ENCODE assay signal across 16 cellular contexts in genomic region chr4:126777649-126778048, GRCh38.
DNase-seq lines count a peak whose midpoint lies in the region; ATAC-seq, FAIRE-seq and TF ChIP-seq lines count a peak whose summit lies in the region.
"Had no signal": no experiment of that assay in that cellular context is flagged by ENCODE, and none has a peak within 500 bp of the region (broad histone marks: within the 10 kb centered on the region; RNA-seq: fewer than 3 reads in every experiment).

No MANE protein-coding gene starts in this region.

- no peaks in the 10 kb centered on the region for H3K36me3 ChIP-seq in breast epithelium
- no peaks in the 10 kb centered on the region for H3K36me3 ChIP-seq in astrocyte (ENCODE audit: insufficient read depth, low read length)

- BruUV-seq in MCF 10A (replicated peaks; lab: Mats Ljungman, UMichigan): no TSS peak

- no peak for ATAC-seq in GM18505 (IDR thresholded peaks at IDR 0.05; ENCODE audit: unreplicated experiment)
- no peak for ATAC-seq in activated T-cell treated with anti-CD3 and anti-CD28 coated beads, Interleukin-2, amount 50 U/mL, for 72 hours (replicated peaks in 1 of 2)
- ATAC-seq: activated CD8-positive, alpha-beta T cell treated with anti-CD3 and anti-CD28 coated beads, Interleukin-2, amount 10 ng/mL, durations not matched to agents 7 days and 5 days had no signal

- no peak for DNase-seq in MCF 10A (ENCODE audit: unreplicated experiment)
- no peak for DNase-seq in breast epithelium (ENCODE audit: low spot score in 2 of 2)
- peak; percentile 83 for DNase-seq in astrocyte (ENCODE audit: low read depth)
- peak; percentile 44 for DNase-seq in fibroblast of pulmonary artery (ENCODE audit: low read depth)
- DNase-seq in activated gamma-delta T cell treated with Interleukin-2 at 50 U/mL for 16 hours: no peak
- DNase-seq in NCI-H2081 (lab: John Stamatoyannopoulos, UW): no peak
- DNase-seq in activated T-cell treated with anti-CD3 and anti-CD28 coated beads, Interleukin-2, amount 50 U/mL, for 72 hours: no peak
- DNase-seq: activated CD8-positive, alpha-beta T cell treated with anti-CD3 and anti-CD28 coated beads, Interleukin-2, amount 10 ng/mL, durations not matched to agents 7 days and 5 days; Caco-2; MM.1S had no signal

- peak; percentile 5 for FAIRE-seq in astrocyte (lab: Jason Lieb, UNC)
- FAIRE-seq: endometrium had no signal

- H3K4me3 ChIP-seq in breast epithelium (no peak overlapping the region), astrocyte (ENCODE audit: insufficient read depth, low read depth, low read length) (peak overlapping the region; percentile 27), fibroblast of pulmonary artery (replicated peaks; ENCODE audit: low read depth, low read length) (no peak overlapping the region)
- H3K4me3 ChIP-seq: lung had no signal

- H3K27me3 Mint-ChIP-seq in MCF 10A (ENCODE audit: insufficient read depth, unreplicated experiment) (no peaks in the 10 kb centered on the region), astrocyte (ENCODE audit: low read depth, unreplicated experiment) (no peaks in the 10 kb centered on the region)
- no peaks in the 10 kb centered on the region for H3K27me3 Mint-ChIP-seq in activated T-cell treated with anti-CD3 and anti-CD28 coated beads, Interleukin-2, amount 50 U/mL, for 72 hours (ENCODE audit: low read depth)
- H3K27me3 Mint-ChIP-seq: brain had no signal

- H3K4me1 Mint-ChIP-seq in MCF 10A (ENCODE audit: insufficient read depth, unreplicated experiment) (peaks cover 19% of the 10 kb centered on the region), astrocyte (ENCODE audit: low read depth, unreplicated experiment) (peaks cover 13% of the 10 kb centered on the region)
- H3K4me1 Mint-ChIP-seq in activated T-cell treated with anti-CD3 and anti-CD28 coated beads, Interleukin-2, amount 50 U/mL, for 72 hours (ENCODE audit: low read depth): no peaks in the 10 kb centered on the region
- H3K4me1 Mint-ChIP-seq: brain had no signal

- TF ChIP-seq POLR2A in breast epithelium (IDR thresholded peaks at IDR 0.05) (no peak), GM18505 (IDR thresholded peaks at IDR 0.05; ENCODE audit: borderline replicate concordance, extremely low read depth, insufficient read depth, insufficient read length) (no peak)

- H3K27ac ChIP-seq in breast epithelium (no peak overlapping the region), astrocyte (ENCODE audit: low read depth, low read length) (peak overlapping the region; percentile 87)
- H3K27ac ChIP-seq: 22Rv1 had no signal

- H3K4me3 Mint-ChIP-seq in MCF 10A (ENCODE audit: unreplicated experiment) (no peak overlapping the region), astrocyte (ENCODE audit: unreplicated experiment) (no peak overlapping the region)
- no peak overlapping the region for H3K4me3 Mint-ChIP-seq in activated T-cell treated with anti-CD3 and anti-CD28 coated beads, Interleukin-2, amount 50 U/mL, for 72 hours
- H3K4me3 Mint-ChIP-seq: activated CD8-positive, alpha-beta T cell treated with anti-CD3 and anti-CD28 coated beads, Interleukin-2, amount 10 ng/mL, durations not matched to agents 7 days and 5 days; brain had no signal

- H3K27ac Mint-ChIP-seq in MCF 10A (ENCODE audit: low read depth, unreplicated experiment): peak overlapping the region; percentile 70
- H3K27ac Mint-ChIP-seq in astrocyte (ENCODE audit: unreplicated experiment): peak overlapping the region; percentile 84
- H3K27ac Mint-ChIP-seq in activated T-cell treated with anti-CD3 and anti-CD28 coated beads, Interleukin-2, amount 50 U/mL, for 72 hours: no peak overlapping the region
- H3K27ac Mint-ChIP-seq: activated CD8-positive, alpha-beta T cell treated with anti-CD3 and anti-CD28 coated beads, Interleukin-2, amount 10 ng/mL, durations not matched to agents 7 days and 5 days; activated T-helper 2 cell treated with anti-CD3 and anti-CD28 coated beads, Interferon-gamma antibody, Interleukin-2, Interleukin-4, amounts not matched to agents 10 μg/mL and 5 μg/mL and 100 μg/mL, durations not matched to agents 14 hours and 24 hours and 36 hours; brain had no signal

- peak overlapping the region; percentile 57 for H3K9ac ChIP-seq in astrocyte (ENCODE audit: low read length)

- no peaks in the 10 kb centered on the region for H4K20me1 ChIP-seq in astrocyte (ENCODE audit: insufficient read depth, low read length)

- H3K4me1 ChIP-seq in breast epithelium: no peaks in the 10 kb centered on the region
- peaks cover 11% of the 10 kb centered on the region for H3K4me1 ChIP-seq in astrocyte (ENCODE audit: insufficient read depth, low read length)
- H3K4me1 ChIP-seq: Caco-2 had no signal

- H3K36me3 Mint-ChIP-seq in MCF 10A (ENCODE audit: insufficient read depth, unreplicated experiment): no peaks in the 10 kb centered on the region
- H3K36me3 Mint-ChIP-seq in astrocyte (ENCODE audit: low read depth, unreplicated experiment): no peaks in the 10 kb centered on the region
- no peaks in the 10 kb centered on the region for H3K36me3 Mint-ChIP-seq in activated T-cell treated with anti-CD3 and anti-CD28 coated beads, Interleukin-2, amount 50 U/mL, for 72 hours (ENCODE audit: insufficient read depth in 2 of 2)
- H3K36me3 Mint-ChIP-seq: brain had no signal

- H2AFZ ChIP-seq in astrocyte (ENCODE audit: low read depth, low read length): no peak overlapping the region

- H3K4me2 ChIP-seq in astrocyte (ENCODE audit: low read length): peak overlapping the region; percentile 68

- CTCF ChIA-PET in MCF 10A (lab: Yijun Ruan, JAX): no interaction called here

- H3K9me3 Mint-ChIP-seq in MCF 10A (ENCODE audit: unreplicated experiment) (no peaks in the 10 kb centered on the region), astrocyte (ENCODE audit: unreplicated experiment) (no peaks in the 10 kb centered on the region)
- peaks cover 3 to 4% of the 10 kb centered on the region in 2 donors for H3K9me3 Mint-ChIP-seq in activated T-cell treated with anti-CD3 and anti-CD28 coated beads, Interleukin-2, amount 50 U/mL, for 72 hours

- H3K79me2 ChIP-seq in astrocyte (ENCODE audit: insufficient read depth, low read length): no peaks in the 10 kb centered on the region

- no peak for TF ChIP-seq CTCF in MCF 10A (IDR thresholded peaks at IDR 0.05; ENCODE audit: unreplicated experiment)
- TF ChIP-seq CTCF in breast epithelium (IDR thresholded peaks at IDR 0.05): no peak
- no peak for TF ChIP-seq CTCF in astrocyte (IDR thresholded peaks at IDR 0.05; ENCODE audit: insufficient read depth, low read depth, low read length)
- no peak for TF ChIP-seq CTCF in fibroblast of pulmonary artery (IDR thresholded peaks at IDR 0.05; ENCODE audit: low read length, missing control alignments)

- H3K27me3 ChIP-seq in breast epithelium (no peaks in the 10 kb centered on the region), astrocyte (ENCODE audit: insufficient read depth, low read length) (no peaks in the 10 kb centered on the region)

- intact Hi-C loops in MCF 10A (cut with micrococcal nuclease): no loop called here
- intact Hi-C loops in breast epithelium (cut with DNase I; ENCODE audit: low total_unique reads): loop anchor here (10.0 kb wide), 1 partner anchor 1117 kb away; no protein-coding TSS in a partner anchor

- POLR2A ChIA-PET in MCF 10A (lab: Yijun Ruan, JAX): interaction anchor here (0.9 to 1.0 kb wide), 2 partner anchors 10 to 14 kb away, joined by 3 to 4 read pairs; no protein-coding TSS in a partner anchor

- H3K9me3 ChIP-seq in breast epithelium (no peaks in the 10 kb centered on the region), astrocyte (ENCODE audit: insufficient read depth, low read depth, low read length) (no peaks in the 10 kb centered on the region)
- H3K9me3 ChIP-seq: Caco-2 had no signal

Comparison
In these comparisons a context has a peak if more than half of its experiments do, and no peak if none do; other contexts are left out.
1. DNase-seq: peak in astrocyte (single experiment) and fibroblast of pulmonary artery (single experiment); none in MCF 10A (single experiment), breast epithelium (0 of 2), activated gamma-delta T cell treated with Interleukin-2 at 50 U/mL for 16 hours (single experiment), NCI-H2081 (0 of 2) and activated T-cell treated with anti-CD3 and anti-CD28 coated beads, Interleukin-2, amount 50 U/mL, for 72 hours (0 of 2).